15 cellular contexts compared by ENCODE assay signal in the genomic region with DNA sequence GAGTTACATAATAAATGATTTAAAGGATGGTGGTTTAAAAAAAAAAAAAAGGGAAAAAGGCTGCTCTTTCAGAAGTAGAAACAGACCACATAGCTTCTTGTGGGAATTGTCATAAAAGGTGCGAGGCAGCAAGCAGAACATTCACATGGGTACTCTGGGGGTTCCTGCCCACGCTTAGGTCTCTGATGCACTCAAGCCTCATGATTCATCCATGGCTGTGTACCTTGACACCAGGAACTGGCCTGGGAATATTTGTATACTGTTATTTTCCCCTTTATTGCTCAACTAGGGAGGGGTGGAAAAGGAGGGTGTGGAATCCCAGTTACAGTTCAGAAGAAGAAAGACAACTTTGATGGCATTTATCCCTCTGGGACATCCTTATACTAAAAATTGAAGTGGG. TPM values are rescaled to one million over a fixed set of nuclear protein-coding genes. Genes with fewer than 3 reads are reported as not detected.
A peak's percentile ranks its signal among the peaks of the same experiment; 100 is the strongest.
DNase-seq lines count a peak whose midpoint lies in the region; ATAC-seq and TF ChIP-seq lines count a peak whose summit lies in the region.
"Had no signal": no experiment of that assay in that cellular context is flagged by ENCODE, and none has a peak within 500 bp of the region (broad histone marks: within the 10 kb centered on the region; RNA-seq: fewer than 3 reads in every experiment).

No MANE protein-coding gene starts in this region.

- no peaks in the 10 kb centered on the region for H3K27me3 Mint-ChIP-seq in Calu3 (ENCODE audit: unreplicated experiment)

- H3K36me3 ChIP-seq in PC-3 (ENCODE audit: low read depth, low read length): no peaks in the 10 kb centered on the region
- H3K36me3 ChIP-seq: uterus had no signal

- intact Hi-C loops in Calu3 (cut with micrococcal nuclease; ENCODE audit: unreplicated experiment): no loop called here
- intact Hi-C loops in PC-3 (cut with micrococcal nuclease): no loop called here

- H3K4me2 ChIP-seq in PC-3 (ENCODE audit: low read length): no peak overlapping the region

- no peaks in the 10 kb centered on the region for H3K9me2 ChIP-seq in PC-3 (replicated peaks; ENCODE audit: low read length)

- CTCF ChIA-PET in Calu3 (lab: Charles Lee): interaction anchor here (0.6 to 0.7 kb wide), 2 partner anchors 35 to 64 kb away, joined by 3 read pairs; partner anchors contain the start of gene PON3
- CTCF ChIA-PET in PC-3 (lab: Charles Lee): no interaction called here

- H3K27me3 ChIP-seq in PC-3 (ENCODE audit: low read length): no peaks in the 10 kb centered on the region
- H3K27me3 ChIP-seq: uterus had no signal

- DNase-seq in Calu3: peak; percentile 14
- DNase-seq in PC-3: peak; percentile 51
- DNase-seq in epithelial cell of proximal tubule (ENCODE audit: low read depth): peak; percentile 93
- DNase-seq in mucosa of gallbladder (ENCODE audit: low spot score): peak; percentile 22
- no peak for DNase-seq in NCI-H2107 (lab: John Stamatoyannopoulos, UW)
- DNase-seq: activated gamma-delta T cell; Karpas-422; NCI-H1694 treated with DMSO at 0.1 percent for 48 hours; NCI-H526 treated with DMSO at 0.1 percent for 48 hours; right cardiac atrium; stimulated activated naive CD4-positive, alpha-beta T cell; uterus had no signal

- no peak overlapping the region for H3K27ac Mint-ChIP-seq in Calu3 (ENCODE audit: unreplicated experiment)

- no peaks in the 10 kb centered on the region for H3K9me3 ChIP-seq in PC-3 (ENCODE audit: low read length)
- H3K9me3 ChIP-seq: uterus had no signal

- peak overlapping the region; percentile 16 for H3K4me3 Mint-ChIP-seq in Calu3 (ENCODE audit: low read depth, unreplicated experiment)

- peaks cover 23% of the 10 kb centered on the region for H3K4me1 ChIP-seq in PC-3 (ENCODE audit: insufficient read depth, low read length)
- H3K4me1 ChIP-seq: uterus had no signal

- H3K27ac ChIP-seq in PC-3 (ENCODE audit: low read length): peak overlapping the region; percentile 37; the same call in 1 of the 2 replicates
- H3K27ac ChIP-seq: uterus had no signal

- ATAC-seq in PC-3 (no peak), HG03439 (IDR thresholded peaks at IDR 0.05; ENCODE audit: unreplicated experiment) (no peak), GM21360 (IDR thresholded peaks at IDR 0.05; ENCODE audit: unreplicated experiment) (no peak), GM19455 (IDR thresholded peaks at IDR 0.05; ENCODE audit: unreplicated experiment) (no peak)
- ATAC-seq: right cardiac atrium had no signal

- no peaks in the 10 kb centered on the region for H3F3A ChIP-seq in PC-3 (ENCODE audit: low read length, unreplicated experiment)

- no peak overlapping the region for H2AFZ ChIP-seq in PC-3 (ENCODE audit: low read length)

- POLR2A ChIA-PET in PC-3 (lab: Charles Lee; ENCODE audit: unreplicated experiment): no interaction called here

- H3K9me3 Mint-ChIP-seq in Calu3 (ENCODE audit: low read depth, unreplicated experiment): no peaks in the 10 kb centered on the region

- H3K9ac ChIP-seq in PC-3 (ENCODE audit: low read length): no peak overlapping the region

- TF ChIP-seq CTCF in Calu3 (IDR thresholded peaks at IDR 0.05; ENCODE audit: unreplicated experiment) (no peak), PC-3 (conservative IDR thresholded peaks at IDR 0.05; ENCODE audit: low read depth, low read length) (no peak), epithelial cell of proximal tubule (conservative IDR thresholded peaks at IDR 0.05; ENCODE audit: low read depth, low read length) (no peak)

- H3K79me2 ChIP-seq in PC-3 (ENCODE audit: low read length): peaks cover 36% of the 10 kb centered on the region

- H3K36me3 Mint-ChIP-seq in Calu3 (ENCODE audit: insufficient read depth, unreplicated experiment): peaks cover 14% of the 10 kb centered on the region

- no TSS peak for BruUV-seq in Calu3 (replicated peaks; lab: Mats Ljungman, UMichigan)
- no TSS peak for BruUV-seq in PC-3 (replicated peaks; lab: Mats Ljungman, UMichigan)

- H3K4me1 Mint-ChIP-seq in Calu3 (ENCODE audit: low read depth, unreplicated experiment): peaks cover 18% of the 10 kb centered on the region

- H3K4me3 ChIP-seq in PC-3 (ENCODE audit: low read length): no peak overlapping the region
- no peak overlapping the region for H3K4me3 ChIP-seq in epithelial cell of proximal tubule (ENCODE audit: low read depth, low read length)
- H3K4me3 ChIP-seq: uterus had no signal

- no peaks in the 10 kb centered on the region for H4K20me1 ChIP-seq in PC-3 (ENCODE audit: low read length)

RNA-seq across cellular contexts. Expression of gene PON2, which starts 4.0 kb away (rescaled TPM):
- total RNA-seq in Calu3 (2022) (73.7 and 79.6 TPM in 2 replicates), PC-3 (2014; rRNA removed) (51.6 and 56.4 TPM in 2 replicates), epithelial cell of proximal tubule (147 and 208 TPM in 2 replicates), mucosa of gallbladder (106 TPM)

RNA-seq across cellular contexts. Expression of gene PON3, which starts 34.7 kb away (rescaled TPM):
- total RNA-seq in Calu3 (2022) (5.3 and 6.5 TPM in 2 replicates), PC-3 (2014; rRNA removed) (not detected in 2 replicates), epithelial cell of proximal tubule (not detected in 2 replicates), mucosa of gallbladder (14.0 TPM)

RNA-seq across cellular contexts. Expression of gene ASB4, which starts 54.9 kb away (rescaled TPM):
- total RNA-seq in Calu3 (2022) (0.47 TPM in 1 of 2 replicates, not detected in the other), PC-3 (2014; rRNA removed) (not detected in 2 replicates), epithelial cell of proximal tubule (0.17 TPM in 1 of 2 replicates, not detected in the other), mucosa of gallbladder (0.09 TPM)
